In genomic region chr15:63833246-63833696, GRCh38 we compare ENCODE assay signal across 8 cellular contexts. TPM values are rescaled to one million over a fixed set of nuclear protein-coding genes. Genes with fewer than 3 reads are reported as not detected.
DNase-seq lines count a peak whose midpoint lies in the region; ATAC-seq and TF ChIP-seq lines count a peak whose summit lies in the region.

No MANE protein-coding gene starts in this region.

- no peaks in the 10 kb centered on the region for H3K27me3 ChIP-seq in thoracic aorta (replicated peaks; ENCODE audit: insufficient read depth)

- H3K9me3 ChIP-seq in thoracic aorta: no peaks in the 10 kb centered on the region

- H3K27ac ChIP-seq in epithelial cell of prostate (peak overlapping the region; percentile 33), thoracic aorta (peak overlapping the region; percentile 76 to 78)

- H3K4me1 Mint-ChIP-seq in naive B cell: peaks cover 35 to 54% (median 45%) of the 10 kb centered on the region in 3 donors

- H3K9me3 Mint-ChIP-seq in naive B cell: no peaks in the 10 kb centered on the region

- no peaks in the 10 kb centered on the region for H3K27me3 Mint-ChIP-seq in naive B cell

- no peak for TF ChIP-seq CTCF in thoracic aorta (IDR thresholded peaks at IDR 0.05)

- peak; percentile 64 for DNase-seq in EH (ENCODE audit: low read depth)
- DNase-seq in LHCN-M2 (ENCODE audit: low read depth): peak; percentile 29
- DNase-seq in activated CD8-positive, alpha-beta memory T cell treated with anti-CD3 and anti-CD28 coated beads for 24 hours: peak; percentile 74
- DNase-seq in epithelial cell of prostate (ENCODE audit: low read depth, low spot score): no peak
- no peak for DNase-seq in naive B cell
- no peak for DNase-seq in thoracic aorta (ENCODE audit: low spot score)
- no peak for DNase-seq in T-helper 9 cell

- ATAC-seq in GM21786 (IDR thresholded peaks at IDR 0.05; ENCODE audit: unreplicated experiment): peak; percentile 23
- peak; percentile 38 to 40 for ATAC-seq in naive B cell (ENCODE audit: low read depth in 2 of 2)
- ATAC-seq in thoracic aorta (ENCODE audit: insufficient number of reproducible peaks, low FRiP score, low read depth): peak; percentile 32

- no peaks in the 10 kb centered on the region for H3K36me3 ChIP-seq in thoracic aorta

- peak overlapping the region; percentile 82 to 99 (median 95) for H3K4me3 Mint-ChIP-seq in naive B cell

- H3K36me3 Mint-ChIP-seq in naive B cell: peaks cover 0 to under 1% of the 10 kb centered on the region in 2 donors

- H3K4me3 ChIP-seq in thoracic aorta: peak overlapping the region; percentile 79

- H3K4me1 ChIP-seq in thoracic aorta (ENCODE audit: control insufficient read depth in 1 of 2, low read depth in 2 of 2): peaks cover 18 to 19% of the 10 kb centered on the region in 2 donors

- peak overlapping the region; percentile 81 to 98 (median 94) for H3K27ac Mint-ChIP-seq in naive B cell

RNA-seq across cellular contexts. Expression of gene HERC1, which starts 0.5 kb away (rescaled TPM):
- total RNA-seq in LHCN-M2 (2014; rRNA removed) (44.6 and 52.0 TPM in 2 replicates), thoracic aorta (100 to 1,000 TPM in 1 of 2 donors, 10 to 100 TPM in 1; 74.5 to 106 TPM)
- polyA plus RNA-seq in LHCN-M2 (2012): 10.8 TPM
- 10 to 100 TPM; 15.8 to 40.7 (median 31.7) TPM for polyA plus RNA-seq in naive B cell (ENCODE audit: low read depth in 6 of 6)

Comparison
In these comparisons a context has a peak if more than half of its experiments do, and no peak if none do; other contexts are left out.
1. DNase-seq: peak in EH (single experiment), LHCN-M2 (single experiment) and activated CD8-positive, alpha-beta memory T cell treated with anti-CD3 and anti-CD28 coated beads for 24 hours (single experiment); none in epithelial cell of prostate (single experiment), naive B cell (single experiment), thoracic aorta (single experiment) and T-helper 9 cell (single experiment).
2. Peak in every context shown above with its lines, with median percentiles within 50 percentile points of each other: ATAC-seq.